8 cellular contexts compared by ENCODE assay signal in genomic region chr10:12130237-12130872, GRCh38. TPM values are rescaled to one million over a fixed set of nuclear protein-coding genes. Genes with fewer than 3 reads are reported as not detected.
A peak's percentile ranks its signal among the peaks of the same experiment; 100 is the strongest.
DNase-seq lines count a peak whose midpoint lies in the region; ATAC-seq and TF ChIP-seq lines count a peak whose summit lies in the region.

No MANE protein-coding gene starts in this region.

- H3K4me1 ChIP-seq in esophagus (ENCODE audit: control insufficient read depth in 2 of 2, insufficient read depth in 2 of 2, low read length in 1 of 2) (no peaks in the 10 kb centered on the region), mucosa of stomach (ENCODE audit: control insufficient read depth, insufficient read depth, low read length) (no peaks in the 10 kb centered on the region)

- peaks cover 6% of the 10 kb centered on the region for H3K4me1 Mint-ChIP-seq in type B pancreatic cell (ENCODE audit: unreplicated experiment)

- ATAC-seq in HG02840 (IDR thresholded peaks at IDR 0.05; ENCODE audit: low FRiP score, unreplicated experiment), result peak; percentile 35

- TF ChIP-seq CTCF in AG10803 (conservative IDR thresholded peaks at IDR 0.05; ENCODE audit: low read length) (peak; percentile 77), GM12875 (IDR thresholded peaks at IDR 0.05; ENCODE audit: borderline replicate concordance, insufficient read depth, low read depth, low read length) (peak; percentile 62), type B pancreatic cell (conservative IDR thresholded peaks at IDR 0.05) (peak; percentile 76)

- no peak overlapping the region for H3K27ac ChIP-seq in esophagus (ENCODE audit: low read depth in 2 of 2, low read length in 1 of 2)

- WGBS in esophagus, 2 donors, result 30% methylated on average over 11 of the region's 11 CpGs

- H3K9ac ChIP-seq in mucosa of stomach (ENCODE audit: low read length), result peak overlapping the region; percentile 80

- H3K36me3 ChIP-seq in esophagus (ENCODE audit: control insufficient read depth in 2 of 2, insufficient read depth in 2 of 2, low read length in 1 of 2) (no peaks in the 10 kb centered on the region), mucosa of stomach (ENCODE audit: control insufficient read depth, insufficient read depth, low read length) (no peaks in the 10 kb centered on the region)

- peaks cover 9% of the 10 kb centered on the region for H3K36me3 Mint-ChIP-seq in type B pancreatic cell

- peaks cover 5% of the 10 kb centered on the region for H3K9me3 Mint-ChIP-seq in type B pancreatic cell

- H3K4me3 ChIP-seq in AG10803 (ENCODE audit: low read length) (peak overlapping the region; percentile 60), GM12875 (ENCODE audit: low read depth, low read length) (peak overlapping the region; percentile 97), esophagus (ENCODE audit: low read depth in 1 of 2, low read length in 2 of 2) (peak overlapping the region; percentile 71 to 90), mucosa of stomach (ENCODE audit: low read length) (peak overlapping the region; percentile 90)

- DNase-seq in AG10803 (ENCODE audit: low read depth), result peak; percentile 71
- DNase-seq in NCI-H2171 (lab: John Stamatoyannopoulos, UW), result peak; percentile 18
- DNase-seq in activated CD4-positive, alpha-beta T cell treated with anti-CD3 and anti-CD28 coated beads, Interleukin-2, amount 50 U/mL, for 1 hour, result peak; percentile 17
- no peak for DNase-seq in type B pancreatic cell (ENCODE audit: extremely low spot score, unreplicated experiment)

- H3K27ac Mint-ChIP-seq in type B pancreatic cell, result peak overlapping the region; percentile 86

- H3K27me3 ChIP-seq in esophagus (ENCODE audit: control insufficient read depth in 1 of 2, insufficient read depth in 2 of 2, low read length in 2 of 2) (no peaks in the 10 kb centered on the region), mucosa of stomach (ENCODE audit: control insufficient read depth, insufficient read depth, low read length) (no peaks in the 10 kb centered on the region)

- no peaks in the 10 kb centered on the region for H3K27me3 Mint-ChIP-seq in type B pancreatic cell

- peak overlapping the region; percentile 95 for H3K4me3 Mint-ChIP-seq in type B pancreatic cell

- no peaks in the 10 kb centered on the region for H3K9me3 ChIP-seq in esophagus (ENCODE audit: control insufficient read depth in 2 of 2, insufficient read depth in 1 of 2, low read depth in 1 of 2, low read length in 1 of 2)
- H3K9me3 ChIP-seq in mucosa of stomach (ENCODE audit: control insufficient read depth, low read length), result no peaks in the 10 kb centered on the region

RNA-seq across cellular contexts. Expression of gene SEC61A2, which starts 0.9 kb away (rescaled TPM):
- 1 to 10 TPM; 2.7 TPM for polyA plus RNA-seq in esophagus
- 10.0 and 26.3 TPM in 2 replicates for total RNA-seq in type B pancreatic cell (ENCODE audit: low replicate concordance)
